Comparison of ENCODE assay signal across 4 cellular contexts in the genomic region with DNA sequence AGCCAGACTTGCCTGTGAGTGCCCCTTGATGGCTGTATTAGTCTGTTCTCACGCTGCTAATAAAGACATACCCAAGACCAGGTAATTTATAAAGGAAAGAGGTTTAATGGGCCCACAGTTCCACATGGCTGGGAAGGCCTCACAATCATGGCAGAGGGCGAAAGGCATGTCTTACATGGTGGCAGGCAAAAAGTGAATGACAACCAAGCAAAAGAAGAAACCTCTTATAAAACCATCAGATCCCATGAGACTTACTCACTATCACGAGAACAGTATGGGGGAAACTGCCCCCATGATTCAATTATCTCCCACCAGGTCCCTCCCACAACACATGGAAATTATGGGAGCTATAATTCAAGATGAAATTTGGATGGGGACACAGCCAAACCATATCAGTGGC. TPM values are rescaled to one million over a fixed set of nuclear protein-coding genes. Genes with fewer than 3 reads are reported as not detected.
DNase-seq lines count a peak whose midpoint lies in the region; ATAC-seq, FAIRE-seq and TF ChIP-seq lines count a peak whose summit lies in the region.
"Not testable (repeated sequence)": the region's sequence is repeated elsewhere in the genome, so short reads cannot be mapped to it uniquely, and the experiment has no call there.
"Had no signal": no experiment of that assay in that cellular context is flagged by ENCODE, and none has a peak within 500 bp of the region (broad histone marks: within the 10 kb centered on the region; RNA-seq: fewer than 3 reads in every experiment).

No MANE protein-coding gene starts in this region.

- not testable (repeated sequence) for H3K4me3 ChIP-seq in K562; HepG2 (replicated peaks in 1 of 3; ENCODE audit: insufficient read depth in 1 of 3, low read depth in 2 of 3, low read length in 3 of 3)

- not testable (repeated sequence) for H3K79me2 ChIP-seq in K562 (ENCODE audit: control insufficient read depth, insufficient read depth, low read length); HepG2 (ENCODE audit: insufficient read depth, low read length)

- not testable (repeated sequence) for DNase-seq in K562 (ENCODE audit: extremely low read depth in 1 of 4, low spot score in 3 of 4); HepG2 (ENCODE audit: low spot score)

- TF ChIP-seq RAD21 in K562 (CRISPR knock-in tag; conservative IDR thresholded peaks at IDR 0.05 in 1 of 2, IDR thresholded peaks at IDR 0.05 in 1 of 2); HepG2 (CRISPR knock-in tag; IDR thresholded peaks at IDR 0.05): not testable (repeated sequence)

- peaks cover 5 to 10% of the 10 kb centered on the region in 2 experiments; a peak in 3 of 5 replicates for H3K4me1 ChIP-seq in K562 (replicated peaks in 1 of 2; ENCODE audit: control insufficient read depth in 2 of 2, insufficient read depth in 2 of 2, low read length in 2 of 2)
- H3K4me1 ChIP-seq in HepG2 (ENCODE audit: insufficient read depth, low read length) = not testable (repeated sequence)

- 33% methylated on average over 3 of the region's 3 CpGs for WGBS in K562 (ENCODE audit: insufficient coverage, low coverage, missing lambda C conversion rate)
- 6% methylated on average over 3 of the region's 3 CpGs for WGBS in HepG2 (ENCODE audit: low lambda C conversion rate)

- not testable (repeated sequence) for H3K27me3 ChIP-seq in K562 (ENCODE audit: control insufficient read depth in 2 of 2, insufficient read depth in 2 of 2, low read length in 2 of 2); HepG2 (ENCODE audit: control insufficient read depth in 1 of 2, insufficient read depth in 2 of 2, low read length in 2 of 2)

- not testable (repeated sequence) for H3K9me1 ChIP-seq in K562 (ENCODE audit: control insufficient read depth, insufficient read depth, low read length)

- H3K36me3 ChIP-seq in K562 (ENCODE audit: control insufficient read depth, insufficient read depth, low read length); HepG2 (replicated peaks in 1 of 2; ENCODE audit: control insufficient read depth in 1 of 2, insufficient read depth in 2 of 2, low read length in 2 of 2): not testable (repeated sequence)

- H3K27ac ChIP-seq in K562 (ENCODE audit: extremely low read depth, low read depth, low read length); HepG2 (ENCODE audit: extremely low read length, insufficient read depth, low read length): not testable (repeated sequence)

- in situ Hi-C loops in K562 (cut with MboI); HepG2 (cut with HindIII; ENCODE audit: extremely low pct_ligation_motif_present, low pct_unique_long_range_greater_than_20kb): not testable (repeated sequence)

- TF ChIP-seq CTCF in K562 (IDR thresholded peaks at IDR 0.05 in 2 of 3, conservative IDR thresholded peaks at IDR 0.05 in 1 of 3; ENCODE audit: insufficient read depth in 2 of 3, low read depth in 1 of 3, low read length in 3 of 3); HepG2 (CRISPR knock-in tag; IDR thresholded peaks at IDR 0.05): not testable (repeated sequence)

- POLR2A ChIA-PET in K562 (lab: Yijun Ruan, JAX) = interaction anchor here (0.6 to 1.3 kb wide), 2 partner anchors 8 to 11 kb away, joined by 5 read pairs; no protein-coding TSS in a partner anchor
- POLR2A ChIA-PET in HepG2 (lab: Yijun Ruan, JAX) = not testable (repeated sequence)

- not testable (repeated sequence) for BruUV-seq in K562 (replicated peaks; lab: Mats Ljungman, UMichigan); HepG2 (replicated peaks; lab: Mats Ljungman, UMichigan)

- CTCF ChIA-PET in K562 (lab: Yijun Ruan, JAX; ENCODE audit: low intra/inter-chr PET ratio); HepG2 (lab: Yijun Ruan, JAX; ENCODE audit: low intra/inter-chr PET ratio, low total read pairs): not testable (repeated sequence)

- not testable (repeated sequence) for H3K9me3 ChIP-seq in K562 (replicated peaks; ENCODE audit: control insufficient read depth, insufficient read depth, low read depth, low read length); HepG2 (ENCODE audit: low read length)

- not testable (repeated sequence) for H3K9ac ChIP-seq in K562 (ENCODE audit: insufficient read depth in 1 of 2, low read depth in 2 of 2, low read length in 2 of 2); HepG2 (ENCODE audit: insufficient read depth, low read depth, low read length)

- not testable (repeated sequence) for TF ChIP-seq EP300 in K562 (IDR thresholded peaks at IDR 0.05; ENCODE audit: low read length); HepG2 (IDR thresholded peaks at IDR 0.05; ENCODE audit: low read depth in 2 of 2, low read length in 2 of 2); HepG2 (CRISPR knock-in tag; IDR thresholded peaks at IDR 0.05; ENCODE audit: borderline replicate concordance)

- not testable (repeated sequence) for TF ChIP-seq POLR2A in K562 (conservative IDR thresholded peaks at IDR 0.05); HepG2 (IDR thresholded peaks at IDR 0.05; ENCODE audit: insufficient read depth in 1 of 2, low read depth in 2 of 2, low read length in 2 of 2)

- FAIRE-seq in K562 (lab: Jason Lieb, UNC); HepG2 (lab: Jason Lieb, UNC): not testable (repeated sequence)

- intact Hi-C loops in K562 (cut with micrococcal nuclease); HepG2 (cut with micrococcal nuclease; ENCODE audit: unreplicated experiment): not testable (repeated sequence)

- ATAC-seq in K562, HepG2: not testable (repeated sequence)

- not testable (repeated sequence) for H3K4me2 ChIP-seq in K562 (ENCODE audit: insufficient read depth, low read length); HepG2 (ENCODE audit: low read depth, low read length)

- not testable (repeated sequence) for H2AFZ ChIP-seq in K562 (ENCODE audit: low read depth, low read length); HepG2 (ENCODE audit: low read length)

- H4K20me1 ChIP-seq in K562 (replicated peaks; ENCODE audit: control insufficient read depth, insufficient read depth, low read length); HepG2 (ENCODE audit: insufficient read depth, low read length): not testable (repeated sequence)

TF ChIP-seq in K562, 482 proteins besides CTCF, POLR2A, EP300 and RAD21:
- TF ChIP-seq ZFP36 (IDR thresholded peaks at IDR 0.05; ENCODE audit: low read depth, low read length, partially characterized antibody) (peak; percentile 18), ZNF766 (CRISPR knock-in tag; conservative IDR thresholded peaks at IDR 0.05) (peak; percentile 98)

RNA-seq across cellular contexts. Expression of a gene that starts 16.6 kb away (rescaled TPM):
- total RNA-seq in K562 (2011; cell fraction: chromatin; rRNA removed; ENCODE audit: low replicate concordance) = 0.42 TPM in 1 of 2 replicates, not detected in the other
- total RNA-seq in K562 (2011; cell fraction: nucleolus; rRNA removed) = 0.13 TPM in 1 of 2 replicates, not detected in the other
- total RNA-seq in K562 (2011; cell fraction: nucleoplasm; rRNA removed) = 0.31 and 0.37 TPM in 2 replicates
- total RNA-seq in K562 (2014; rRNA removed) = 0.09 and 0.20 TPM in 2 replicates
- total RNA-seq in K562 (2014; rRNA removed; fragmentation: Illumina TruSeq; extraction: Trizol) = 0.38 and 0.44 TPM in 2 replicates
- total RNA-seq in K562 (2015; rRNA removed; fragmentation: Illumina TruSeq; extraction: Trizol) = 0.25 and 0.30 TPM in 2 replicates
- total RNA-seq in K562 (2021) = 0.40 TPM in 2 replicates
- polyA plus RNA-seq in K562 (2011; rRNA removed) = 0.04 and 0.12 TPM in 2 replicates
- 0.04 TPM in 1 of 2 replicates, not detected in the other for polyA plus RNA-seq in K562 (2011; cell fraction: cytosol; rRNA removed)
- 0.08 TPM in 1 of 2 replicates, not detected in the other for polyA plus RNA-seq in K562 (2011; cell fraction: nucleus; rRNA removed)
- 0.68 and 6.5 TPM in 2 replicates for polyA plus RNA-seq in K562 (2012)
- polyA plus RNA-seq in K562 (2014; fragmentation: Illumina TruSeq; extraction: Trizol) = 0.46 and 0.65 TPM in 2 replicates
- polyA plus RNA-seq in K562 (2014; fragmentation: Nextera tagmentation; extraction: Ambion mirVana) = under 1 TPM; 0.30 to 0.38 TPM
- 0.15 and 0.27 TPM in 2 replicates for polyA plus RNA-seq in K562 (2014; rRNA removed)
- polyA minus RNA-seq in K562 (2011; rRNA and poly(A)+ RNA removed) = not detected in 2 replicates
- polyA minus RNA-seq in K562 (2011; cell fraction: cytosol; rRNA and poly(A)+ RNA removed) = not detected in 2 replicates
- not detected in 2 replicates for polyA minus RNA-seq in K562 (2011; cell fraction: nucleus; rRNA and poly(A)+ RNA removed)
- 0.13 TPM in 1 of 2 replicates, not detected in the other for total RNA-seq in HepG2 (2016; rRNA removed; fragmentation: Illumina TruSeq; extraction: Trizol)
- total RNA-seq in HepG2 (2016; cell fraction: cytosol; rRNA removed; fragmentation: Illumina TruSeq; extraction: Trizol; ENCODE audit: low read depth) = not detected in 2 replicates
- 0.03 TPM in 1 of 2 replicates, not detected in the other for total RNA-seq in HepG2 (2016; cell fraction: insoluble cytoplasmic fraction; rRNA removed; fragmentation: Illumina TruSeq; extraction: Trizol)
- not detected in 2 replicates for total RNA-seq in HepG2 (2016; cell fraction: membrane; rRNA removed; fragmentation: Illumina TruSeq; extraction: Trizol)
- total RNA-seq in HepG2 (2016; cell fraction: nucleus; rRNA removed; fragmentation: Illumina TruSeq; extraction: Trizol) = not detected in 2 replicates
- polyA plus RNA-seq in HepG2 (2011; rRNA removed) = 0.56 and 0.73 TPM in 2 replicates
- polyA plus RNA-seq in HepG2 (2011; cell fraction: cytosol; rRNA removed) = 0.18 and 0.19 TPM in 2 replicates
- polyA plus RNA-seq in HepG2 (2011; cell fraction: nucleus; rRNA removed) = 1.1 and 1.7 TPM in 2 replicates
- 0.76 and 1.1 TPM in 2 replicates for polyA plus RNA-seq in HepG2 (2012)
- not detected in 2 replicates for polyA plus RNA-seq in HepG2 (2016; cell fraction: cytosol; fragmentation: Illumina TruSeq; extraction: Trizol; ENCODE audit: low read depth)
- polyA plus RNA-seq in HepG2 (2016; cell fraction: insoluble cytoplasmic fraction; fragmentation: Illumina TruSeq; extraction: Trizol; ENCODE audit: low read depth) = not detected in 2 replicates
- not detected in 2 replicates for polyA plus RNA-seq in HepG2 (2016; cell fraction: membrane; fragmentation: Illumina TruSeq; extraction: Trizol; ENCODE audit: low read depth)
- not detected in 2 replicates for polyA plus RNA-seq in HepG2 (2016; cell fraction: nucleus; fragmentation: Illumina TruSeq; extraction: Trizol; ENCODE audit: insufficient read depth, low read depth)
- 0.38 TPM in 1 of 2 replicates, not detected in the other for polyA minus RNA-seq in HepG2 (2011; rRNA and poly(A)+ RNA removed; ENCODE audit: low replicate concordance)
- polyA minus RNA-seq in HepG2 (2011; cell fraction: cytosol; rRNA and poly(A)+ RNA removed) = 0.40 TPM in 1 of 2 replicates, not detected in the other
- 0.64 and 1.9 TPM in 2 replicates for polyA minus RNA-seq in HepG2 (2011; cell fraction: nucleus; rRNA and poly(A)+ RNA removed)
- total RNA-seq: Caco-2, Calu3 had no signal
